ENCODE assay signal across 28 cellular contexts in genomic region chr9:14578030-14578429, GRCh38.
DNase-seq lines count a peak whose midpoint lies in the region; ATAC-seq, FAIRE-seq and TF ChIP-seq lines count a peak whose summit lies in the region.
"Had no signal": no experiment of that assay in that cellular context is flagged by ENCODE, and none has a peak within 500 bp of the region (broad histone marks: within the 10 kb centered on the region; RNA-seq: fewer than 3 reads in every experiment).

No MANE protein-coding gene starts in this region.

- H3K4me1 ChIP-seq in SK-N-SH (ENCODE audit: control insufficient read depth in 1 of 2, insufficient read depth in 2 of 2, low read depth in 1 of 2, low read length in 1 of 2), result no peaks in the 10 kb centered on the region
- no peaks in the 10 kb centered on the region for H3K4me1 ChIP-seq in HEK293 (ENCODE audit: control insufficient read depth, insufficient read depth, low read length)
- H3K4me1 ChIP-seq in K562 (replicated peaks in 1 of 2; ENCODE audit: control insufficient read depth in 2 of 2, insufficient read depth in 2 of 2, low read length in 2 of 2), result no peaks in the 10 kb centered on the region
- H3K4me1 ChIP-seq: BE2C, BLaER1 had no signal

- no peak overlapping the region for H3K4me3 Mint-ChIP-seq in stimulated activated memory B cell treated with anti-CD40 and anti-IgM and Interleukin-4, amounts not matched to agents 10 μg/mL and 1 μg/mL and 100 μg/mL, for 72 hours
- H3K4me3 Mint-ChIP-seq: CD14-positive monocyte; CD4-positive, alpha-beta memory T cell; CD4-positive, CD25-positive, alpha-beta regulatory T cell; CD8-positive, alpha-beta memory T cell had no signal

- peaks cover 30% of the 10 kb centered on the region for H3K36me3 Mint-ChIP-seq in stimulated activated memory B cell treated with anti-CD40 and anti-IgM and Interleukin-4, amounts not matched to agents 10 μg/mL and 1 μg/mL and 100 μg/mL, for 72 hours
- H3K36me3 Mint-ChIP-seq: CD14-positive monocyte; CD4-positive, CD25-positive, alpha-beta regulatory T cell had no signal

- no peak overlapping the region for H3K27ac ChIP-seq in SK-N-SH (ENCODE audit: low read depth in 2 of 2, low read length in 1 of 2)
- H3K27ac ChIP-seq in HEK293 (ENCODE audit: extremely low read depth, low read depth, low read length), result no peak overlapping the region
- no peak overlapping the region for H3K27ac ChIP-seq in K562 (ENCODE audit: extremely low read depth, low read depth, low read length)
- H3K27ac ChIP-seq: BLaER1 had no signal

- DNase-seq in SK-N-SH (no peak), KBM-7 (peak; percentile 7), K562 (ENCODE audit: extremely low read depth in 1 of 4, low spot score in 3 of 4) (no peak), SKM-1 (lab: John Stamatoyannopoulos, UW; ENCODE audit: unreplicated experiment) (no peak), HCEC 1CT (no peak)
- DNase-seq: 8988T; ACHN; BE2C; C1 segment of cervical spinal cord; CD4-positive, alpha-beta memory T cell; CD4-positive, CD25-positive, alpha-beta regulatory T cell; CD8-positive, alpha-beta memory T cell; COR-L47; DMS153; DMS53; DMS79; DND-41; EL; GDM1 had no signal

- TF ChIP-seq POLR2A in K562 (conservative IDR thresholded peaks at IDR 0.05), result no peak

- H3K4me2 ChIP-seq in SK-N-SH, result no peak overlapping the region
- H3K4me2 ChIP-seq in K562 (ENCODE audit: insufficient read depth, low read length), result no peak overlapping the region
- H3K4me2 ChIP-seq: BLaER1 had no signal

- ATAC-seq in SK-N-SH treated with all-trans-retinoic acid at 6 μM for 48 hours (no peak), K562 (no peak)
- no peak for ATAC-seq in stimulated activated memory B cell treated with anti-CD40 and anti-IgM and Interleukin-4, amounts not matched to agents 10 μg/mL and 1 μg/mL and 100 μg/mL, for 72 hours
- ATAC-seq: GM12878 had no signal

- H4K20me1 ChIP-seq in SK-N-SH (ENCODE audit: insufficient read depth), result no peaks in the 10 kb centered on the region
- H4K20me1 ChIP-seq in K562 (replicated peaks; ENCODE audit: control insufficient read depth, insufficient read depth, low read length), result no peaks in the 10 kb centered on the region
- H4K20me1 ChIP-seq: BLaER1 had no signal

- TF ChIP-seq RAD21 in SK-N-SH (IDR thresholded peaks at IDR 0.05; ENCODE audit: low read length), result no peak
- no peak for TF ChIP-seq RAD21 in K562 (CRISPR knock-in tag; conservative IDR thresholded peaks at IDR 0.05 in 1 of 2, IDR thresholded peaks at IDR 0.05 in 1 of 2)

- POLR2A ChIA-PET in SK-N-SH (lab: Yijun Ruan, JAX), result no interaction called here
- POLR2A ChIA-PET in HEK293 (lab: Yijun Ruan, JAX), result no interaction called here
- POLR2A ChIA-PET in K562 (lab: Yijun Ruan, JAX), result no interaction called here

- peaks cover 24% of the 10 kb centered on the region for H3K9me3 Mint-ChIP-seq in stimulated activated memory B cell treated with anti-CD40 and anti-IgM and Interleukin-4, amounts not matched to agents 10 μg/mL and 1 μg/mL and 100 μg/mL, for 72 hours

- H3K9me2 ChIP-seq in SK-N-SH, result no peaks in the 10 kb centered on the region

- no peak for FAIRE-seq in K562 (lab: Jason Lieb, UNC)
- FAIRE-seq: A204.1, GM12878, GM12892, GM18507 had no signal

- TF ChIP-seq CTCF in SK-N-SH (IDR thresholded peaks at IDR 0.05) (no peak), HEK293 (tag by site-specific recombination; IDR thresholded peaks at IDR 0.05) (no peak), K562 (IDR thresholded peaks at IDR 0.05 in 2 of 3, conservative IDR thresholded peaks at IDR 0.05 in 1 of 3; ENCODE audit: insufficient read depth in 2 of 3, low read depth in 1 of 3, low read length in 3 of 3) (no peak)

- H3K27ac Mint-ChIP-seq in stimulated activated memory B cell treated with anti-CD40 and anti-IgM and Interleukin-4, amounts not matched to agents 10 μg/mL and 1 μg/mL and 100 μg/mL, for 72 hours, result no peak overlapping the region
- H3K27ac Mint-ChIP-seq: CD14-positive monocyte; CD4-positive, alpha-beta memory T cell; CD8-positive, alpha-beta memory T cell had no signal

- BruUV-seq in K562 (replicated peaks; lab: Mats Ljungman, UMichigan), result no TSS peak

- no peaks in the 10 kb centered on the region for H3F3A ChIP-seq in SK-N-SH (replicated peaks; ENCODE audit: insufficient read depth)

- intact Hi-C loops in K562 (cut with micrococcal nuclease), result no loop called here

- H3K9me1 ChIP-seq in K562 (ENCODE audit: control insufficient read depth, insufficient read depth, low read length), result no peaks in the 10 kb centered on the region

- H3K79me2 ChIP-seq in SK-N-SH (ENCODE audit: insufficient read depth) (no peaks in the 10 kb centered on the region), K562 (ENCODE audit: control insufficient read depth, insufficient read depth, low read length) (no peaks in the 10 kb centered on the region)

- H2AFZ ChIP-seq in SK-N-SH (ENCODE audit: low read depth) (no peak overlapping the region), K562 (ENCODE audit: low read depth, low read length) (no peak overlapping the region)

- no peaks in the 10 kb centered on the region for H3K4me1 Mint-ChIP-seq in stimulated activated memory B cell treated with anti-CD40 and anti-IgM and Interleukin-4, amounts not matched to agents 10 μg/mL and 1 μg/mL and 100 μg/mL, for 72 hours
- H3K4me1 Mint-ChIP-seq: CD14-positive monocyte; CD4-positive, alpha-beta memory T cell; CD8-positive, alpha-beta memory T cell had no signal

- TF ChIP-seq EP300 in SK-N-SH (IDR thresholded peaks at IDR 0.05; ENCODE audit: borderline replicate concordance in 1 of 2, low read depth in 1 of 2, low read length in 1 of 2) (no peak), K562 (IDR thresholded peaks at IDR 0.05; ENCODE audit: low read length) (no peak)

- CTCF ChIA-PET in SK-N-SH (lab: Yijun Ruan, JAX) (no interaction called here), HEK293 (lab: Yijun Ruan, JAX) (interaction anchor here (0.6 kb wide), 1 partner anchor 516 kb away, joined by 3 read pairs; no protein-coding TSS in a partner anchor), K562 (lab: Yijun Ruan, JAX; ENCODE audit: low intra/inter-chr PET ratio) (no interaction called here)

- H3K9ac ChIP-seq in SK-N-SH (no peak overlapping the region), K562 (ENCODE audit: insufficient read depth in 1 of 2, low read depth in 2 of 2, low read length in 2 of 2) (no peak overlapping the region)
- H3K9ac ChIP-seq: BLaER1 had no signal

- no peaks in the 10 kb centered on the region for H3K36me3 ChIP-seq in SK-N-SH (replicated peaks in 1 of 2; ENCODE audit: control insufficient read depth in 1 of 2, insufficient read depth in 2 of 2, low read length in 1 of 2)
- no peaks in the 10 kb centered on the region for H3K36me3 ChIP-seq in HEK293 (ENCODE audit: control insufficient read depth in 2 of 2, insufficient read depth in 1 of 2, low read length in 2 of 2)
- H3K36me3 ChIP-seq in K562 (ENCODE audit: control insufficient read depth, insufficient read depth, low read length), result no peaks in the 10 kb centered on the region
- H3K36me3 ChIP-seq: BE2C, BLaER1 had no signal

- H3K27me3 ChIP-seq in SK-N-SH (ENCODE audit: insufficient read depth) (no peaks in the 10 kb centered on the region), K562 (ENCODE audit: control insufficient read depth in 2 of 2, insufficient read depth in 2 of 2, low read length in 2 of 2) (no peaks in the 10 kb centered on the region)
- H3K27me3 ChIP-seq: BE2C, BLaER1 had no signal

- H3K27me3 Mint-ChIP-seq in stimulated activated memory B cell treated with anti-CD40 and anti-IgM and Interleukin-4, amounts not matched to agents 10 μg/mL and 1 μg/mL and 100 μg/mL, for 72 hours, result no peaks in the 10 kb centered on the region
- H3K27me3 Mint-ChIP-seq: CD4-positive, CD25-positive, alpha-beta regulatory T cell had no signal

- H3K4me3 ChIP-seq in SK-N-SH (ENCODE audit: low read depth in 2 of 2, low read length in 1 of 2), result no peak overlapping the region
- no peak overlapping the region for H3K4me3 ChIP-seq in HEK293 (ENCODE audit: low read depth, low read length)
- H3K4me3 ChIP-seq in K562, result no peak overlapping the region
- H3K4me3 ChIP-seq: BLaER1, GM12878 had no signal

- in situ Hi-C loops in KBM-7 (cut with MboI; ENCODE audit: low pct_unique_long_range_greater_than_20kb, low sequenced_read_pairs) (no loop called here), K562 (cut with MboI) (no loop called here)

- no peaks in the 10 kb centered on the region for H3K9me3 ChIP-seq in SK-N-SH
- H3K9me3 ChIP-seq in HEK293 (ENCODE audit: control insufficient read depth, insufficient read depth, low read depth, low read length), result no peaks in the 10 kb centered on the region
- peaks cover 2% of the 10 kb centered on the region for H3K9me3 ChIP-seq in K562 (replicated peaks; ENCODE audit: control insufficient read depth, insufficient read depth, low read depth, low read length)
- H3K9me3 ChIP-seq: BE2C had no signal

TF ChIP-seq in SK-N-SH treated with all-trans-retinoic acid at 6 μM for 48 hours, 23 proteins besides CTCF, POLR2A, EP300 and RAD21:
- TF ChIP-seq ZFP30 (CRISPR knock-in tag; IDR thresholded peaks at IDR 0.05) (peak; percentile 62), ZNF8 (CRISPR knock-in tag; IDR thresholded peaks at IDR 0.05) (no peak), ISL1 (CRISPR knock-in tag; IDR thresholded peaks at IDR 0.05) (no peak)

TF ChIP-seq in SK-N-SH, 30 proteins besides CTCF, POLR2A, EP300 and RAD21 (continues in another document):
- no peak for TF ChIP-seq SIN3A (IDR thresholded peaks at IDR 0.05; ENCODE audit: borderline replicate concordance, low read depth, low read length)

TF ChIP-seq in HEK293, 187 proteins besides CTCF, POLR2A, EP300 and RAD21 (continues in another document):
- TF ChIP-seq SETDB1 (IDR thresholded peaks at IDR 0.05; ENCODE audit: insufficient read length, low read length), result peak; percentile 54

TF ChIP-seq in K562, 482 proteins besides CTCF, POLR2A, EP300 and RAD21 (continues in another document):
- TF ChIP-seq ZNF133 (CRISPR knock-in tag; IDR thresholded peaks at IDR 0.05), result no peak
- peak; percentile 28 for TF ChIP-seq ZNF280A (IDR thresholded peaks at IDR 0.05; ENCODE audit: low read depth, partially characterized antibody)
- no peak for TF ChIP-seq JUND (IDR thresholded peaks at IDR 0.05; ENCODE audit: borderline replicate concordance, low read depth, low read length)
- TF ChIP-seq JUND (tag; IDR thresholded peaks at IDR 0.05; ENCODE audit: borderline replicate concordance, low read depth, low read length), result no peak
